ENCODE assay signal across 13 cellular contexts in the genomic region with DNA sequence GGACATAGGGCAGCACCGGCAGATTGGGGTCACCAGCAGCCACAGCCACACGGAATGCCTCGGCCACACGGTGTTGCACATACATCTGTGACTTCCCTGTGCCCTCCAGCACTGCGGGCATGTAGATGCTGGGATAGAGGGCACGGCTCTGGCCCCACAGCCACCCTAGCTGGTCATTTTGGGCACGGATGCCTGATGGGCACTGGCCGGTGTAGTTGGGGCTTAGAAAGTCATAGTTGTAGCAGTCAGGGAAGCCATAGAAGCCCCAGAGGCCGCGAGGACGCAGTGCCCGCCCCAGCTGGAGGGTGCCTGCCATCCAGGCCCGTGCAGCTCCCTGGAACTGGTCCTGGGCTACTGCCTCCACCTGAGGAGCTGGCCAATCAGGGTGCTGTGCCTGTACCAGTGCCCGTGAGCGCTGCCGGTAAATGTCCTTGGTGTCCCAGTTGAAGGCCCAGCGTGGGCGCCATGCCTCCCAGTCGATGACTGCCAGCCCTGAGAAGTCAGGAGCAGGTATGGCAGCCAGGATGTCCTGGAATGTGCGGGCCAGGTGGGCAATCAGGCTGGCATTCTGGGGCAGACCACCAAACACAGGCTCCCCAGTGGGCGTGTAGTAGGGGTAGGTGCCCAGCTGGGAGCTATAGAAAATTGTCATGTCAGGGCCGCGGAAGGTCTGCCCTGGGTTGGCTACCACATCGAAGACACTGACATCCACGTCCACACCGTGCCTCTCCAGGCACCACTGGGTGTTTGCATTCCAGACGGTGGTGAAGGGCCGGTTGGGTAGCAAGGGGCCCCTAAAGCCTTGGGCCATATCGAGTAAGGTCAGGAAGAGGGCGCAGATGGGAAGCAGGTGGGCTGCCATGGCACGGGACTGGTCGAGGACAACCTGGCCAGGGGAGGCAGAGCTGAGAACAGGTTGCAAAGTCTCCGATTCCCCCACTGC. TPM values are rescaled to one million over a fixed set of nuclear protein-coding genes. Genes with fewer than 3 reads are reported as not detected.
DNase-seq lines count a peak whose midpoint lies in the region; ATAC-seq and TF ChIP-seq lines count a peak whose summit lies in the region.
"Had no signal": no experiment of that assay in that cellular context is flagged by ENCODE, and none has a peak within 500 bp of the region (broad histone marks: within the 10 kb centered on the region; RNA-seq: fewer than 3 reads in every experiment).

No MANE protein-coding gene starts in this region.

- TF ChIP-seq CTCF in left ventricle myocardium inferior (IDR thresholded peaks at IDR 0.05; ENCODE audit: borderline replicate concordance) (no peak), hepatocyte (IDR thresholded peaks at IDR 0.05; ENCODE audit: poor library complexity) (no peak), ovary (IDR thresholded peaks at IDR 0.05) (no peak)

- H3K27ac ChIP-seq in left ventricle myocardium inferior (replicated peaks) (peak overlapping the region; percentile 97), hepatocyte (peak overlapping the region; percentile 73), ovary (peak overlapping the region; percentile 45 to 60)

- H2AFZ ChIP-seq in hepatocyte, result no peak overlapping the region

- H3K9me2 ChIP-seq in hepatocyte (replicated peaks; ENCODE audit: insufficient read depth), result no peaks in the 10 kb centered on the region

- H3K9me3 ChIP-seq in left ventricle myocardium inferior (replicated peaks) (no peaks in the 10 kb centered on the region), hepatocyte (ENCODE audit: low read depth) (no peaks in the 10 kb centered on the region), ovary (no peaks in the 10 kb centered on the region)

- peaks cover 11% of the 10 kb centered on the region for H3K79me2 ChIP-seq in hepatocyte

- H3K27me3 ChIP-seq in left ventricle myocardium inferior (ENCODE audit: low read depth), result no peaks in the 10 kb centered on the region
- no peaks in the 10 kb centered on the region for H3K27me3 ChIP-seq in hepatocyte
- H3K27me3 ChIP-seq in ovary, result no peaks in the 10 kb centered on the region

- intact Hi-C loops in left ventricle myocardium inferior (cut with micrococcal nuclease), result no loop called here
- intact Hi-C loops in left cardiac atrium (cut with DNase I), result no loop called here
- intact Hi-C loops in ovary (cut with DNase I), result loop anchor here in 1 of 4 donors (2.0 kb wide), 1 partner anchor 18 kb away; no protein-coding TSS in a partner anchor

- H3K36me3 ChIP-seq in left ventricle myocardium inferior, result peaks cover 12% of the 10 kb centered on the region
- no peaks in the 10 kb centered on the region for H3K36me3 ChIP-seq in hepatocyte (replicated peaks; ENCODE audit: insufficient read depth, low read depth)
- no peaks in the 10 kb centered on the region for H3K36me3 ChIP-seq in ovary

- peak overlapping the region; percentile 36 for H3K4me2 ChIP-seq in hepatocyte

- H3K4me1 ChIP-seq in left ventricle myocardium inferior (peaks cover 58% of the 10 kb centered on the region), hepatocyte (ENCODE audit: insufficient read depth) (peaks cover 17% of the 10 kb centered on the region), ovary (ENCODE audit: insufficient read depth) (peaks cover 13% of the 10 kb centered on the region)

- no peak for DNase-seq in left ventricle myocardium inferior
- DNase-seq in left cardiac atrium, result no peak
- no peak for DNase-seq in hepatocyte (ENCODE audit: low spot score)
- DNase-seq in ovary, result peak in 2 of 5 donors; percentile 47 to 49
- no peak for DNase-seq in NCI-H2107 treated with DMSO at 0.1 percent for 48 hours (lab: John Stamatoyannopoulos, UW; ENCODE audit: unreplicated experiment)
- DNase-seq in Kasumi-1 (lab: John Stamatoyannopoulos, UW), result no peak
- DNase-seq in NCI-H1092 treated with DMSO at 0.1 percent for 48 hours (lab: John Stamatoyannopoulos, UW), result no peak
- DNase-seq: DMS79, NCI-H1092, T1000 had no signal

- H3K4me3 ChIP-seq in left ventricle myocardium inferior (peak overlapping the region; percentile 77), hepatocyte (no peak overlapping the region), ovary (no peak overlapping the region)

- no peaks in the 10 kb centered on the region for H4K20me1 ChIP-seq in hepatocyte (ENCODE audit: insufficient read depth, poor library complexity, severe bottlenecking)

- TF ChIP-seq POLR2A in ovary (IDR thresholded peaks at IDR 0.05), result no peak

- ATAC-seq in left cardiac atrium, result no peak
- no peak for ATAC-seq in GM19455 (IDR thresholded peaks at IDR 0.05; ENCODE audit: unreplicated experiment)
- ATAC-seq: activated naive CD4-positive, alpha-beta T cell treated with anti-CD3 and anti-CD28 coated beads, Interleukin-2, amount 50 U/mL, for 72 hours had no signal

- 88% methylated on average over 33 of the region's 33 CpGs for WGBS in hepatocyte (ENCODE audit: low lambda C conversion rate, missing lambda C conversion rate)
- 85 to 88% (median 87%) methylated on average over 33 of the region's 33 CpGs for WGBS in ovary, 3 donors

- no peak for TF ChIP-seq EP300 in ovary (IDR thresholded peaks at IDR 0.05)

RNA-seq across cellular contexts. Expression of a gene that starts 1.0 kb away (rescaled TPM):
- total RNA-seq in left ventricle myocardium inferior, result 52.2 TPM
- total RNA-seq in left cardiac atrium, result 10 to 100 TPM; 24.6 to 26.6 TPM
- total RNA-seq in hepatocyte, result 22.3 and 34.3 TPM in 2 replicates
- polyA plus RNA-seq in hepatocyte, result 5.5 and 11.8 TPM in 2 replicates
- 1 to 10 TPM; 1.8 to 9.3 (median 3.3) TPM for total RNA-seq in ovary
- polyA plus RNA-seq in ovary, result 1 to 10 TPM; 3.6 to 4.4 TPM
- total RNA-seq: H4 had no signal

RNA-seq across cellular contexts. Expression of a gene that starts 3.2 kb away (rescaled TPM):
- total RNA-seq in left ventricle myocardium inferior (1.2 TPM), left cardiac atrium (1 to 10 TPM; 1.7 to 1.8 TPM), hepatocyte (3.7 and 9.0 TPM in 2 replicates), ovary (1 to 10 TPM in 6 of 7 donors, under 1 TPM in 1; 0.58 to 4.3 (median 2.0) TPM)
- polyA plus RNA-seq in hepatocyte (5.6 and 7.0 TPM in 2 replicates), ovary (1 to 10 TPM; 1.5 to 1.9 TPM)

RNA-seq across cellular contexts. Expression of a gene that starts 3.2 kb away (rescaled TPM):
- 5.3 TPM for total RNA-seq in left ventricle myocardium inferior
- 1 to 10 TPM; 5.8 to 7.2 TPM for total RNA-seq in left cardiac atrium
- 6.7 and 7.1 TPM in 2 replicates for total RNA-seq in hepatocyte
- polyA plus RNA-seq in hepatocyte, result 17.0 and 19.5 TPM in 2 replicates
- total RNA-seq in ovary, result 10 to 100 TPM in 6 of 7 donors, 1 to 10 TPM in 1; 9.7 to 15.7 (median 13.0) TPM
- polyA plus RNA-seq in ovary, result 10 to 100 TPM in 1 of 2 donors, 1 to 10 TPM in 1; 2.6 to 11.2 TPM

RNA-seq across cellular contexts. Expression of a gene that starts 10.1 kb away (rescaled TPM):
- total RNA-seq in left ventricle myocardium inferior, result 54.9 TPM
- 10 to 100 TPM; 53.1 to 68.8 TPM for total RNA-seq in left cardiac atrium
- 37.0 and 41.4 TPM in 2 replicates for total RNA-seq in hepatocyte
- polyA plus RNA-seq in hepatocyte, result 71.6 and 76.2 TPM in 2 replicates
- total RNA-seq in ovary, result 10 to 100 TPM; 31.8 to 76.9 (median 56.4) TPM
- 10 to 100 TPM; 14.5 to 32.8 TPM for polyA plus RNA-seq in ovary

RNA-seq across cellular contexts. Expression of a gene that starts 20.2 kb away (rescaled TPM):
- 38.9 TPM for total RNA-seq in left ventricle myocardium inferior
- total RNA-seq in left cardiac atrium, result 100 to 1,000 TPM in 1 of 2 donors, 10 to 100 TPM in 1; 53.4 to 103 TPM
- total RNA-seq in hepatocyte, result 79.0 and 125 TPM in 2 replicates
- polyA plus RNA-seq in hepatocyte, result 63.9 and 75.4 TPM in 2 replicates
- total RNA-seq in ovary, result 10 to 100 TPM; 29.0 to 81.6 (median 41.2) TPM
- polyA plus RNA-seq in ovary, result 10 to 100 TPM; 10.9 to 56.3 TPM
